Comparison of ENCODE assay signal across 2 cellular contexts in genomic region chr22:20509344-20510047, GRCh38.
TF ChIP-seq lines count a peak whose summit lies in the region.

No MANE protein-coding gene starts in this region.

TF ChIP-seq in HEK293T, 16 proteins besides CTCF, POLR2A, EP300 and RAD21 (continued from another document):
- 0 out of 2 replicates have a peak, but pooled peaks have one; percentile 7 for TF ChIP-seq PKNOX1 (IDR thresholded peaks at IDR 0.05)
- TF ChIP-seq TARDBP (IDR thresholded peaks at IDR 0.05), result no peak

TF ChIP-seq in GM12878, 131 proteins besides CTCF, POLR2A, EP300 and RAD21 (continued from another document and continues in another):
- peak; percentile 51; the same call in 1 of the 2 replicates for TF ChIP-seq RELB (IDR thresholded peaks at IDR 0.05; ENCODE audit: low read depth)
- TF ChIP-seq CBFB (IDR thresholded peaks at IDR 0.05; ENCODE audit: low read depth), result 0 out of 2 replicates have a peak, but pooled peaks have one; percentile 35
- no peak for TF ChIP-seq PAX5 (IDR thresholded peaks at IDR 0.05; ENCODE audit: borderline replicate concordance, low read depth, low read length)
- TF ChIP-seq TBL1XR1 (IDR thresholded peaks at IDR 0.05; ENCODE audit: low read depth, low read length), result no peak
- no peak for TF ChIP-seq YY1 (IDR thresholded peaks at IDR 0.05; ENCODE audit: low read depth, low read length)
- no peak for TF ChIP-seq E2F4 (IDR thresholded peaks at IDR 0.05; ENCODE audit: low read depth, low read length)
- no peak for TF ChIP-seq ESRRA (IDR thresholded peaks at IDR 0.05; ENCODE audit: low read length)
- no peak for TF ChIP-seq PRDM15 (CRISPR knock-in tag; IDR thresholded peaks at IDR 0.05)
- TF ChIP-seq ZNF24 (IDR thresholded peaks at IDR 0.05), result no peak
- no peak for TF ChIP-seq ZBTB11 (CRISPR knock-in tag; IDR thresholded peaks at IDR 0.05)
- no peak for TF ChIP-seq SIX5 (IDR thresholded peaks at IDR 0.05; ENCODE audit: low read depth, low read length, severe bottlenecking)
- TF ChIP-seq SKIL (IDR thresholded peaks at IDR 0.05; ENCODE audit: low read depth, poor library complexity, severe bottlenecking), result no peak
- no peak for TF ChIP-seq POLR2AphosphoS2 (IDR thresholded peaks at IDR 0.05; ENCODE audit: low read depth, low read length)
- no peak for TF ChIP-seq MTA2 (IDR thresholded peaks at IDR 0.05; ENCODE audit: low read depth)
- TF ChIP-seq RUNX3 (IDR thresholded peaks at IDR 0.05; ENCODE audit: low read length), result peak; percentile 73
- TF ChIP-seq NFXL1 (IDR thresholded peaks at IDR 0.05; ENCODE audit: borderline replicate concordance), result no peak
- no peak for TF ChIP-seq NFYA (IDR thresholded peaks at IDR 0.05; ENCODE audit: borderline replicate concordance, low read depth, low read length)
- TF ChIP-seq POU2F2 (IDR thresholded peaks at IDR 0.05; ENCODE audit: borderline replicate concordance, low read depth, low read length), result no peak
- no peak for TF ChIP-seq IRF5 (IDR thresholded peaks at IDR 0.05; ENCODE audit: borderline replicate concordance)
- no peak for TF ChIP-seq HSF1 (IDR thresholded peaks at IDR 0.05; ENCODE audit: low read depth, low read length)
- no peak for TF ChIP-seq TAF1 (IDR thresholded peaks at IDR 0.05; ENCODE audit: borderline replicate concordance, low read depth, low read length)
- TF ChIP-seq CREB1 (IDR thresholded peaks at IDR 0.05; ENCODE audit: low read depth), result 0 out of 2 replicates have a peak, but pooled peaks have one; percentile 25
- TF ChIP-seq FOXM1 (IDR thresholded peaks at IDR 0.05; ENCODE audit: low read depth, low read length), result 0 out of 2 replicates have a peak, but pooled peaks have one; percentile 21
- TF ChIP-seq ZSCAN29 (IDR thresholded peaks at IDR 0.05), result no peak
- TF ChIP-seq PAX8 (IDR thresholded peaks at IDR 0.05), result no peak
- TF ChIP-seq NBN (IDR thresholded peaks at IDR 0.05), result 0 out of 2 replicates have a peak, but pooled peaks have one; percentile 54
- TF ChIP-seq ZNF592 (IDR thresholded peaks at IDR 0.05), result no peak
- no peak for TF ChIP-seq MEF2A (IDR thresholded peaks at IDR 0.05; ENCODE audit: insufficient read depth, low read depth, low read length)
- peak; percentile 48; the same call in 1 of the 2 replicates for TF ChIP-seq ATF7 (IDR thresholded peaks at IDR 0.05; ENCODE audit: low read depth)
- TF ChIP-seq ZNF687 (IDR thresholded peaks at IDR 0.05), result no peak
- no peak for TF ChIP-seq MYC (IDR thresholded peaks at IDR 0.05; ENCODE audit: insufficient read depth, insufficient read length, insufficient replicate concordance, low read length, severe bottlenecking)
